Comparison of ENCODE assay signal across 8 cellular contexts in genomic region chr19:43983544-43983911, GRCh38. TPM values are rescaled to one million over a fixed set of nuclear protein-coding genes. Genes with fewer than 3 reads are reported as not detected.
DNase-seq lines count a peak whose midpoint lies in the region; ATAC-seq, FAIRE-seq and TF ChIP-seq lines count a peak whose summit lies in the region.

No MANE protein-coding gene starts in this region.

- in situ Hi-C loops in brain microvascular endothelial cell (cut with HindIII; ENCODE audit: low pct_ligation_motif_present, low sequenced_read_pairs) = no loop called here

- BruUV-seq in Calu3 (replicated peaks; lab: Mats Ljungman, UMichigan) = no TSS peak

- TF ChIP-seq CTCF in Calu3 (IDR thresholded peaks at IDR 0.05; ENCODE audit: unreplicated experiment) (no peak), brain microvascular endothelial cell (IDR thresholded peaks at IDR 0.05; ENCODE audit: low read depth, low read length, missing control alignments) (no peak), neural progenitor cell (IDR thresholded peaks at IDR 0.05) (no peak)

- H3K36me3 ChIP-seq in brain microvascular endothelial cell (replicated peaks) = no peaks in the 10 kb centered on the region
- H3K36me3 ChIP-seq in neural progenitor cell = no peaks in the 10 kb centered on the region

- H3F3A ChIP-seq in neural progenitor cell (ENCODE audit: low read depth) = no peaks in the 10 kb centered on the region

- peak; percentile 23 for ATAC-seq in HG02973 (IDR thresholded peaks at IDR 0.05; ENCODE audit: unreplicated experiment)

- no peak overlapping the region for H2AFZ ChIP-seq in neural progenitor cell (replicated peaks)

- no peak for FAIRE-seq in H54 (lab: Jason Lieb, UNC)

- H3K27ac Mint-ChIP-seq in Calu3 (ENCODE audit: unreplicated experiment) (no peak overlapping the region), neural progenitor cell (no peak overlapping the region)

- H3K27me3 Mint-ChIP-seq in Calu3 (ENCODE audit: unreplicated experiment) (no peaks in the 10 kb centered on the region), neural progenitor cell (ENCODE audit: insufficient read depth, low read depth) (peaks cover 5% of the 10 kb centered on the region)

- H3K4me1 ChIP-seq in neural progenitor cell = no peaks in the 10 kb centered on the region

- no peaks in the 10 kb centered on the region for H3K4me1 Mint-ChIP-seq in Calu3 (ENCODE audit: low read depth, unreplicated experiment)
- H3K4me1 Mint-ChIP-seq in neural progenitor cell = no peaks in the 10 kb centered on the region

- H3K79me2 ChIP-seq in neural progenitor cell (ENCODE audit: low read depth) = peaks cover 5% of the 10 kb centered on the region

- H3K27me3 ChIP-seq in brain microvascular endothelial cell (replicated peaks) (no peaks in the 10 kb centered on the region), neural progenitor cell (no peaks in the 10 kb centered on the region)

- peaks cover 11% of the 10 kb centered on the region for H3K36me3 Mint-ChIP-seq in Calu3 (ENCODE audit: insufficient read depth, unreplicated experiment)
- H3K36me3 Mint-ChIP-seq in neural progenitor cell = peaks cover 7% of the 10 kb centered on the region

- DNase-seq in Calu3 (no peak), brain microvascular endothelial cell (no peak), neural progenitor cell (ENCODE audit: low spot score) (no peak), H54 (ENCODE audit: insufficient read length, low spot score) (no peak), NCI-H69 (lab: John Stamatoyannopoulos, UW) (no peak), head of caudate nucleus (no peak), SKM-1 (lab: John Stamatoyannopoulos, UW; ENCODE audit: unreplicated experiment) (no peak)

- no peak for TF ChIP-seq POLR2A in H54 (IDR thresholded peaks at IDR 0.05; ENCODE audit: low read depth, low read length)

- H3K4me3 Mint-ChIP-seq in Calu3 (ENCODE audit: low read depth, unreplicated experiment) = peak overlapping the region; percentile 83
- peak overlapping the region; percentile 75 for H3K4me3 Mint-ChIP-seq in neural progenitor cell

- H3K4me3 ChIP-seq in brain microvascular endothelial cell (ENCODE audit: low read depth, low read length) (peak overlapping the region; percentile 67), neural progenitor cell (peak overlapping the region; percentile 62)

- H3K9me3 Mint-ChIP-seq in Calu3 (ENCODE audit: low read depth, unreplicated experiment) (peaks cover 9% of the 10 kb centered on the region), neural progenitor cell (peaks cover 26% of the 10 kb centered on the region)

- no peak overlapping the region for H3K9ac ChIP-seq in neural progenitor cell

- CTCF ChIA-PET in Calu3 (lab: Charles Lee) = no interaction called here

- H3K4me2 ChIP-seq in neural progenitor cell = peak overlapping the region; percentile 83

- intact Hi-C loops in Calu3 (cut with micrococcal nuclease; ENCODE audit: unreplicated experiment) = no loop called here
- intact Hi-C loops in head of caudate nucleus (cut with DNase I) = loop anchor here (5.0 to 10.0 kb wide), 2 partner anchors 49 to 129 kb away; partner anchors contain the start of genes ZNF225 and ZNF45

- H3K9me3 ChIP-seq in neural progenitor cell (ENCODE audit: low read depth) = peaks cover 2% of the 10 kb centered on the region

- no peak overlapping the region for H3K27ac ChIP-seq in brain microvascular endothelial cell
- no peak overlapping the region for H3K27ac ChIP-seq in neural progenitor cell

- H4K20me1 ChIP-seq in neural progenitor cell (ENCODE audit: low read depth) = no peaks in the 10 kb centered on the region

RNA-seq across cellular contexts. Expression of gene ZNF155, which starts 0.5 kb away (rescaled TPM):
- 6.8 and 6.9 TPM in 2 replicates for total RNA-seq in Calu3 (2022)
- total RNA-seq in neural progenitor cell (ENCODE audit: low replicate concordance) = 13.5 and 20.2 TPM in 2 replicates

RNA-seq across cellular contexts. Expression of gene ZNF230, which starts 19.2 kb away (rescaled TPM):
- 6.0 and 7.8 TPM in 2 replicates for total RNA-seq in Calu3 (2022)
- 3.9 and 4.7 TPM in 2 replicates for total RNA-seq in neural progenitor cell (ENCODE audit: low replicate concordance)

RNA-seq across cellular contexts. Expression of gene ZNF221, which starts 32.5 kb away (rescaled TPM):
- total RNA-seq in Calu3 (2022) (6.3 and 8.3 TPM in 2 replicates), neural progenitor cell (ENCODE audit: low replicate concordance) (12.2 and 14.0 TPM in 2 replicates)

RNA-seq across cellular contexts. Expression of gene ZNF222, which starts 41.7 kb away (rescaled TPM):
- total RNA-seq in Calu3 (2022) (5.3 and 6.5 TPM in 2 replicates), neural progenitor cell (ENCODE audit: low replicate concordance) (8.0 and 12.9 TPM in 2 replicates)

RNA-seq across cellular contexts. Expression of gene ZNF45, which starts 48.4 kb away (rescaled TPM):
- total RNA-seq in Calu3 (2022) (14.9 and 20.3 TPM in 2 replicates), neural progenitor cell (ENCODE audit: low replicate concordance) (13.1 and 16.1 TPM in 2 replicates)
